8 cellular contexts compared by ENCODE assay signal in the genomic region with DNA sequence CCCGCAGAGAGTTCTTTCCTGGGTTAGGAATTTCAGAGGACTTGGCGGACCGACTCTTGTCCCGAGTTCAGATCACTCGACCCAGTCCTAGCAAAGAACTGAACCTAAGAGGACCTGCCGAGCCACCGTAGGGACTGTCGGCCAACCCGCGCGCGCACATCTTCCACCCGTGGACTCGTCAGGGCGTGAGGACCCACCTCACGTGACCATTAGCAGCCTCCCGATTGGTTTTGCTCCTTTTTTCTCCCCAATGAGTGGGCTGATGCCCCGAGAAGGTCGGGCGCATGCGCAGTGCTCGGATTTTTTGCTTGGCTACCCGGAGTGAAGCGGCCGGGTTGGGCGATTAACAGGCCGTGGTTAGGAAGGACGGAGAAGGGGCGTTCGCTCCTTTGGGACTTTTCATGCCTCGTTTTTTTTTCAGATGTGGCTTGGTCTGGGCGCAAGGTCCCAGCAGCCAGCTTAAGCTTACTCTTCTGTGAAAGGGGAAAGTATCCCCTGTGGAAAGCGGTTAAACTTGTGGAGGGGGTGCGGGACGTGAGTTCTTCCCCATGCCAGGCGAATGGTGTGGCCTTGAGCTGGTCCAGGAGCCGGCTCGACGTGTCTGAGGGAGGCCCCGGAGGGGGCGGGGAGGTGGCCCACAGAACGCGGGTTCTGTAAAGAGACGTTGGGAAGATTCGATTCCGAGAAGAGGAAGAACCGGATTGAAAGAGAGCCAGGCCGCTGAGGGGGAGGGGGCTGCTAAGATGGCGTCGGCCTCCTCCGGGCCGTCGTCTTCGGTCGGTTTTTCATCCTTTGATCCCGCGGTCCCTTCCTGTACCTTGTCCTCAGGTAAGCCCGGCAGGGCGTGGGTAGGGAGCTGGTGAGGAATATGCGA.
DNase-seq lines count a peak whose midpoint lies in the region; ATAC-seq lines count a peak whose summit lies in the region.

A gene with protein sequence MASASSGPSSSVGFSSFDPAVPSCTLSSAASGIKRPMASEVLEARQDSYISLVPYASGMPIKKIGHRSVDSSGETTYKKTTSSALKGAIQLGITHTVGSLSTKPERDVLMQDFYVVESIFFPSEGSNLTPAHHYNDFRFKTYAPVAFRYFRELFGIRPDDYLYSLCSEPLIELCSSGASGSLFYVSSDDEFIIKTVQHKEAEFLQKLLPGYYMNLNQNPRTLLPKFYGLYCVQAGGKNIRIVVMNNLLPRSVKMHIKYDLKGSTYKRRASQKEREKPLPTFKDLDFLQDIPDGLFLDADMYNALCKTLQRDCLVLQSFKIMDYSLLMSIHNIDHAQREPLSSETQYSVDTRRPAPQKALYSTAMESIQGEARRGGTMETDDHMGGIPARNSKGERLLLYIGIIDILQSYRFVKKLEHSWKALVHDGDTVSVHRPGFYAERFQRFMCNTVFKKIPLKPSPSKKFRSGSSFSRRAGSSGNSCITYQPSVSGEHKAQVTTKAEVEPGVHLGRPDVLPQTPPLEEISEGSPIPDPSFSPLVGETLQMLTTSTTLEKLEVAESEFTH (plus strand): TSS at position 299 of the 874 bp plus-strand sequence. CDS start 445 bp downstream, at position 744.

- peak within 1 kb of the TSS; percentile 86 for H3K27ac ChIP-seq in cingulate gyrus (ENCODE audit: low read depth, low read length)

- DNase-seq in Ammon's horn (ENCODE audit: low spot score) (peak; percentile 98), GM19238 (ENCODE audit: insufficient read length, low spot score) (peak; percentile 98), NCI-H524 treated with DMSO at 0.1 percent for 48 hours (lab: John Stamatoyannopoulos, UW) (peak; percentile 84), kidney glomerular epithelial cell (lab: John Stamatoyannopoulos, UW) (peak; percentile 99)
- DNase-seq in activated CD4-positive, alpha-beta T cell treated with anti-CD3 and anti-CD28 coated beads for 4 hours: peak; percentile 99
- peak; percentile 97 for DNase-seq in stimulated activated CD4-positive, alpha-beta T cell treated with anti-CD3 and anti-CD28 coated beads, Interleukin-1b, Interleukin-23, amount 100 ng/mL, for 1 hour (ENCODE audit: low read depth in 2 of 2)

- ATAC-seq in HG03442 (IDR thresholded peaks at IDR 0.05; ENCODE audit: unreplicated experiment): peak; percentile 90

Comparison
In these comparisons a context has a peak if more than half of its experiments do, and no peak if none do; other contexts are left out.
1. Peak in every context shown above with its lines: DNase-seq, ATAC-seq and H3K27ac ChIP-seq.